In genomic region chr16:6190756-6191155, GRCh38 we compare ENCODE assay signal across 28 cellular contexts.
"Had no signal": no experiment of that assay in that cellular context is flagged by ENCODE, and none has a peak within 500 bp of the region (broad histone marks: within the 10 kb centered on the region; RNA-seq: fewer than 3 reads in every experiment).

No MANE protein-coding gene starts in this region.

- H3K4me1 ChIP-seq: adrenal gland, body of pancreas, esophagus muscularis mucosa, foreskin keratinocyte, gastrocnemius medialis, heart left ventricle had no signal

- ATAC-seq: activated CD4-positive, CD25-positive, alpha-beta regulatory T cell treated with anti-CD3 and anti-CD28 coated beads, Interleukin-2, amount 50 U/mL, for 24 hours; activated CD8-positive, alpha-beta memory T cell treated with anti-CD3 and anti-CD28 coated beads, Interleukin-2, amount 10 ng/mL, durations not matched to agents 7 days and 5 days; activated CD8-positive, alpha-beta T cell treated with anti-CD3 and anti-CD28 coated beads for 36 hours; activated naive CD8-positive, alpha-beta T cell treated with anti-CD3 and anti-CD28 coated beads, Interleukin-2, amount 50 U/mL, for 24 hours; body of pancreas; effector memory CD8-positive, alpha-beta T cell; foreskin keratinocyte; gastrocnemius medialis; heart left ventricle had no signal

- H3K27me3 ChIP-seq: adrenal gland, body of pancreas, esophagus muscularis mucosa, foreskin keratinocyte, gastrocnemius medialis, heart left ventricle had no signal

- DNase-seq: activated B cell treated with CpG ODN at 0.5 μM for 24 hours; activated CD4-positive, alpha-beta T cell treated with anti-CD3 and anti-CD28 coated beads for 48 hours; activated CD4-positive, alpha-beta T cell treated with anti-CD3 and anti-CD28 coated beads, Interleukin-2, amount 50 U/mL, for 1 hour; activated CD4-positive, alpha-beta T cell treated with anti-CD3 and anti-CD28 coated beads, Interleukin-2, amount 50 U/mL, for 48 hours; activated CD8-positive, alpha-beta memory T cell treated with anti-CD3 and anti-CD28 coated beads, Interleukin-2, amount 10 ng/mL, durations not matched to agents 7 days and 5 days; activated CD8-positive, alpha-beta memory T cell treated with anti-CD3 and anti-CD28 coated beads, Interleukin-2, amount 50 U/mL, for 4 hours; activated CD8-positive, alpha-beta T cell treated with anti-CD3 and anti-CD28 coated beads for 36 hours; activated effector memory CD4-positive, alpha-beta T cell treated with anti-CD3 and anti-CD28 coated beads, Interleukin-2, amount 50 U/mL, for 16 hours; activated naive CD4-positive, alpha-beta T cell treated with anti-CD3 and anti-CD28 coated beads for 36 hours; activated naive CD8-positive, alpha-beta T cell treated with anti-CD3 and anti-CD28 coated beads for 36 hours; activated naive CD8-positive, alpha-beta T cell treated with anti-CD3 and anti-CD28 coated beads, Interleukin-2, amount 50 U/mL, for 24 hours; activated T-cell treated with anti-CD3 and anti-CD28 coated beads, Interleukin-2, amount 50 U/mL, for 1 hour; activated T-cell treated with anti-CD3 and anti-CD28 coated beads, Interleukin-2, amount 50 U/mL, for 48 hours; adrenal gland; aorta; body of pancreas; effector CD4-positive, alpha-beta T cell; effector memory CD8-positive, alpha-beta T cell; erythroblast; foreskin keratinocyte; gastrocnemius medialis; glutamatergic neuron; heart left ventricle; T1000; WERI-Rb-1 had no signal

- H3K9me3 ChIP-seq: adrenal gland, body of pancreas, gastrocnemius medialis had no signal

- H3K4me3 ChIP-seq: adrenal gland, body of pancreas, coronary artery, esophagus muscularis mucosa, gastrocnemius medialis, heart left ventricle had no signal

- H3K36me3 ChIP-seq: adrenal gland, esophagus muscularis mucosa, gastrocnemius medialis, heart left ventricle, WERI-Rb-1 had no signal

- H3K27ac ChIP-seq: adrenal gland, body of pancreas, coronary artery, esophagus muscularis mucosa, foreskin keratinocyte, gastrocnemius medialis, heart left ventricle, WERI-Rb-1 had no signal
